In genomic region chr2:11498126-11498473, GRCh38 we compare ENCODE assay signal across 1 cellular context.
TF ChIP-seq lines count a peak whose summit lies in the region.

No MANE protein-coding gene starts in this region.

TF ChIP-seq in HepG2, 621 proteins besides CTCF, POLR2A, EP300 and RAD21 (continued from another document):
- TF ChIP-seq, protein P1, sequence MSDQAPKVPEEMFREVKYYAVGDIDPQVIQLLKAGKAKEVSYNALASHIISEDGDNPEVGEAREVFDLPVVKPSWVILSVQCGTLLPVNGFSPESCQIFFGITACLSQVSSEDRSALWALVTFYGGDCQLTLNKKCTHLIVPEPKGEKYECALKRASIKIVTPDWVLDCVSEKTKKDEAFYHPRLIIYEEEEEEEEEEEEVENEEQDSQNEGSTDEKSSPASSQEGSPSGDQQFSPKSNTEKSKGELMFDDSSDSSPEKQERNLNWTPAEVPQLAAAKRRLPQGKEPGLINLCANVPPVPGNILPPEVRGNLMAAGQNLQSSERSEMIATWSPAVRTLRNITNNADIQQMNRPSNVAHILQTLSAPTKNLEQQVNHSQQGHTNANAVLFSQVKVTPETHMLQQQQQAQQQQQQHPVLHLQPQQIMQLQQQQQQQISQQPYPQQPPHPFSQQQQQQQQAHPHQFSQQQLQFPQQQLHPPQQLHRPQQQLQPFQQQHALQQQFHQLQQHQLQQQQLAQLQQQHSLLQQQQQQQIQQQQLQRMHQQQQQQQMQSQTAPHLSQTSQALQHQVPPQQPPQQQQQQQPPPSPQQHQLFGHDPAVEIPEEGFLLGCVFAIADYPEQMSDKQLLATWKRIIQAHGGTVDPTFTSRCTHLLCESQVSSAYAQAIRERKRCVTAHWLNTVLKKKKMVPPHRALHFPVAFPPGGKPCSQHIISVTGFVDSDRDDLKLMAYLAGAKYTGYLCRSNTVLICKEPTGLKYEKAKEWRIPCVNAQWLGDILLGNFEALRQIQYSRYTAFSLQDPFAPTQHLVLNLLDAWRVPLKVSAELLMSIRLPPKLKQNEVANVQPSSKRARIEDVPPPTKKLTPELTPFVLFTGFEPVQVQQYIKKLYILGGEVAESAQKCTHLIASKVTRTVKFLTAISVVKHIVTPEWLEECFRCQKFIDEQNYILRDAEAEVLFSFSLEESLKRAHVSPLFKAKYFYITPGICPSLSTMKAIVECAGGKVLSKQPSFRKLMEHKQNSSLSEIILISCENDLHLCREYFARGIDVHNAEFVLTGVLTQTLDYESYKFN (CRISPR knock-in tag; conservative IDR thresholded peaks at IDR 0.05): no peak
- TF ChIP-seq IRX3 (CRISPR knock-in tag; IDR thresholded peaks at IDR 0.05; ENCODE audit: borderline replicate concordance, low read depth): no peak
- no peak for TF ChIP-seq HIVEP1 (CRISPR knock-in tag; IDR thresholded peaks at IDR 0.05)
- no peak for TF ChIP-seq ZNF775 (CRISPR knock-in tag; IDR thresholded peaks at IDR 0.05; ENCODE audit: borderline replicate concordance)
- TF ChIP-seq, protein P2, sequence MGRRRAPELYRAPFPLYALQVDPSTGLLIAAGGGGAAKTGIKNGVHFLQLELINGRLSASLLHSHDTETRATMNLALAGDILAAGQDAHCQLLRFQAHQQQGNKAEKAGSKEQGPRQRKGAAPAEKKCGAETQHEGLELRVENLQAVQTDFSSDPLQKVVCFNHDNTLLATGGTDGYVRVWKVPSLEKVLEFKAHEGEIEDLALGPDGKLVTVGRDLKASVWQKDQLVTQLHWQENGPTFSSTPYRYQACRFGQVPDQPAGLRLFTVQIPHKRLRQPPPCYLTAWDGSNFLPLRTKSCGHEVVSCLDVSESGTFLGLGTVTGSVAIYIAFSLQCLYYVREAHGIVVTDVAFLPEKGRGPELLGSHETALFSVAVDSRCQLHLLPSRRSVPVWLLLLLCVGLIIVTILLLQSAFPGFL (CRISPR knock-in tag; IDR thresholded peaks at IDR 0.05): no peak
- no peak for TF ChIP-seq ZNF543 (CRISPR knock-in tag; IDR thresholded peaks at IDR 0.05)
- TF ChIP-seq BATF2 (CRISPR knock-in tag; IDR thresholded peaks at IDR 0.05): no peak
- peak; percentile 84; the same call in 1 of the 2 replicates for TF ChIP-seq CHD4 (IDR thresholded peaks at IDR 0.05; ENCODE audit: borderline replicate concordance, low read length)
- TF ChIP-seq ZNF558 (CRISPR knock-in tag; IDR thresholded peaks at IDR 0.05; ENCODE audit: borderline replicate concordance): no peak
- TF ChIP-seq ZNF652 (CRISPR knock-in tag; IDR thresholded peaks at IDR 0.05; ENCODE audit: borderline replicate concordance, low read depth): peak; percentile 56; the same call in 1 of the 2 replicates
- TF ChIP-seq SMARCE1 (IDR thresholded peaks at IDR 0.05; ENCODE audit: borderline replicate concordance): no peak
- TF ChIP-seq MYPOP (CRISPR knock-in tag; IDR thresholded peaks at IDR 0.05): no peak
- no peak for TF ChIP-seq IRF1 (CRISPR knock-in tag; IDR thresholded peaks at IDR 0.05; ENCODE audit: low read depth)
- no peak for TF ChIP-seq ASH2L (IDR thresholded peaks at IDR 0.05; ENCODE audit: insufficient read length, low read depth, low read length)
- TF ChIP-seq ZNF354B (CRISPR knock-in tag; IDR thresholded peaks at IDR 0.05): no peak
- no peak for TF ChIP-seq ZSCAN30 (CRISPR knock-in tag; IDR thresholded peaks at IDR 0.05)
- TF ChIP-seq TRIM22 (IDR thresholded peaks at IDR 0.05): no peak
- no peak for TF ChIP-seq ZNF282 (IDR thresholded peaks at IDR 0.05; ENCODE audit: partially characterized antibody)
TF ChIP-seq in HepG2: peak in this region for 5.
